Comparison of ENCODE assay signal across 1 cellular context in the genomic region with DNA sequence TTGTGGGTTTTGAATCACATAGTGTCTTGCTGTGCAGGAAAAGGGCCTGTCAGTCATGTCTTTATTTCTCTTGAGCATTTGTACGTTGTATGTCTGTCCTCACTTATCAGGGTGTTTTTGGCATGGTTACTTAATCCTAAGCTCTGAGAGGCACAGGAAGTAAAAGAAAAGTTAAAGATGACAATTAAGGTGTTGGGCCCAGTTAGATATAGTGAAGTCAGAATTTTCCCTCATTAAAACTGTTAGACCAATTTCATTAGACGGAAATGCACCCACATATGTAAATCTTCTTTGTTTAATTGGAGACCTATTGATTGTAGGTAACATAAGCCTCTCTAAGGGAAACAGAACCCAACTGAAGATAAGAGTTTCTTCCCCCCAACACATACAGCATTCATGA.
TF ChIP-seq lines count a peak whose summit lies in the region.

No MANE protein-coding gene starts in this region.

TF ChIP-seq in HEK293, 187 proteins besides CTCF, POLR2A, EP300 and RAD21 (continued from another document):
- no peak for TF ChIP-seq ZNF114 (tag by site-specific recombination; IDR thresholded peaks at IDR 0.05)
- TF ChIP-seq, protein P1, sequence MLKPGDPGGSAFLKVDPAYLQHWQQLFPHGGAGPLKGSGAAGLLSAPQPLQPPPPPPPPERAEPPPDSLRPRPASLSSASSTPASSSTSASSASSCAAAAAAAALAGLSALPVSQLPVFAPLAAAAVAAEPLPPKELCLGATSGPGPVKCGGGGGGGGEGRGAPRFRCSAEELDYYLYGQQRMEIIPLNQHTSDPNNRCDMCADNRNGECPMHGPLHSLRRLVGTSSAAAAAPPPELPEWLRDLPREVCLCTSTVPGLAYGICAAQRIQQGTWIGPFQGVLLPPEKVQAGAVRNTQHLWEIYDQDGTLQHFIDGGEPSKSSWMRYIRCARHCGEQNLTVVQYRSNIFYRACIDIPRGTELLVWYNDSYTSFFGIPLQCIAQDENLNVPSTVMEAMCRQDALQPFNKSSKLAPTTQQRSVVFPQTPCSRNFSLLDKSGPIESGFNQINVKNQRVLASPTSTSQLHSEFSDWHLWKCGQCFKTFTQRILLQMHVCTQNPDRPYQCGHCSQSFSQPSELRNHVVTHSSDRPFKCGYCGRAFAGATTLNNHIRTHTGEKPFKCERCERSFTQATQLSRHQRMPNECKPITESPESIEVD (tag by site-specific recombination; IDR thresholded peaks at IDR 0.05) = peak; percentile 65
- TF ChIP-seq IKZF3 (tag by site-specific recombination; IDR thresholded peaks at IDR 0.05) = 0 out of 2 replicates have a peak, but pooled peaks have one; percentile 12
